Comparison of ENCODE assay signal across 11 cellular contexts in the genomic region with DNA sequence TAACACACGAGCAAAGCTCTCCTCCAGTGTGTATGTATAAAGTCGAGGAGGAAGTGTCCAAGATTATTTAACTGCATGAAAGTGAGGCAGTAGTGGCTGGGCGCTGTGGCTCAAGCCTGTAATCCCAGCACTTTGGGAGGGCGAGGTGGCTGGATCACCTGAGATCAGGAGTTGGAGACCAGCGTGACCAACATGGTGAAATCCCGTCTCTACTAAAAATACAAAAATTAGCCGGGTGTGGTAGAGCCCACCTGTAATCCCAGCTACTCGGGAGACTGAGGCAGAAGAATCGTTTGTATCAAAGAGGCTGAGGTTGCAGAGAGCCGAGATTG. TPM values are rescaled to one million over a fixed set of nuclear protein-coding genes. Genes with fewer than 3 reads are reported as not detected.
A peak's percentile ranks its signal among the peaks of the same experiment; 100 is the strongest.
DNase-seq lines count a peak whose midpoint lies in the region; ATAC-seq, FAIRE-seq and TF ChIP-seq lines count a peak whose summit lies in the region.
"Had no signal": no experiment of that assay in that cellular context is flagged by ENCODE, and none has a peak within 500 bp of the region (broad histone marks: within the 10 kb centered on the region; RNA-seq: fewer than 3 reads in every experiment).

No MANE protein-coding gene starts in this region.

- no peak for ATAC-seq in T-cell (replicated peaks in 1 of 4)
- ATAC-seq in stimulated activated memory B cell treated with anti-CD40 and anti-IgM and Interleukin-4, amounts not matched to agents 10 μg/mL and 1 μg/mL and 100 μg/mL, for 72 hours = no peak

- intact Hi-C loops in left ventricle myocardium inferior (cut with micrococcal nuclease) = loop anchor here (2.0 to 5.0 kb wide), 2 partner anchors 51 to 79 kb away; a partner anchor contains a TSS

- peaks cover 39% of the 10 kb centered on the region for H3K36me3 ChIP-seq in left ventricle myocardium inferior
- peaks cover 19% of the 10 kb centered on the region for H3K36me3 ChIP-seq in right atrium auricular region
- peaks cover 66% of the 10 kb centered on the region for H3K36me3 ChIP-seq in endodermal cell (ENCODE audit: control insufficient read depth, insufficient read depth, low read length)
- peaks cover 62% of the 10 kb centered on the region for H3K36me3 ChIP-seq in MG63
- H3K36me3 ChIP-seq in small intestine (ENCODE audit: control insufficient read depth in 2 of 2, insufficient read depth in 2 of 2, low read length in 2 of 2) = peaks cover 0 to 3% of the 10 kb centered on the region in 2 donors

- FAIRE-seq in small intestine (lab: Jason Lieb, UNC) = no peak
- FAIRE-seq: endometrium, G401.6, pancreas had no signal

- H3K27me3 ChIP-seq in left ventricle myocardium inferior (ENCODE audit: low read depth) (no peaks in the 10 kb centered on the region), right atrium auricular region (no peaks in the 10 kb centered on the region), endodermal cell (ENCODE audit: control insufficient read depth, insufficient read depth, low read length, poor library complexity, severe bottlenecking) (no peaks in the 10 kb centered on the region), MG63 (no peaks in the 10 kb centered on the region), small intestine (ENCODE audit: control insufficient read depth in 2 of 2, insufficient read depth in 2 of 2, low read length in 2 of 2) (no peaks in the 10 kb centered on the region)
- H3K27me3 ChIP-seq: pancreas had no signal

- H3K36me3 Mint-ChIP-seq in T-cell (peaks cover 24% of the 10 kb centered on the region), endodermal cell (ENCODE audit: low read depth) (peaks cover 67% of the 10 kb centered on the region)
- H3K36me3 Mint-ChIP-seq in stimulated activated memory B cell treated with anti-CD40 and anti-IgM and Interleukin-4, amounts not matched to agents 10 μg/mL and 1 μg/mL and 100 μg/mL, for 72 hours = peaks cover 23% of the 10 kb centered on the region

- peaks cover 16% of the 10 kb centered on the region for H3K9me3 ChIP-seq in left ventricle myocardium inferior (replicated peaks)
- H3K9me3 ChIP-seq in right atrium auricular region = peaks cover 0 to 3% of the 10 kb centered on the region in 2 donors
- peaks cover 52% of the 10 kb centered on the region for H3K9me3 ChIP-seq in endodermal cell (ENCODE audit: control insufficient read depth, low read length)
- peaks cover 41% of the 10 kb centered on the region for H3K9me3 ChIP-seq in MG63
- H3K9me3 ChIP-seq in small intestine (ENCODE audit: control insufficient read depth, low read depth) = no peaks in the 10 kb centered on the region
- H3K9me3 ChIP-seq: pancreas had no signal

- POLR2A ChIA-PET in T-cell (lab: Charles Lee) = no interaction called here

- CTCF ChIA-PET in T-cell (lab: Charles Lee) = interaction anchor here (0.6 to 2.2 kb wide), 9 partner anchors 14 to 344 kb away, joined by 3 to 19 read pairs (median 6); a partner anchor contains a TSS

- peak overlapping the region; percentile 91 to 93 (median 91) for H3K4me3 Mint-ChIP-seq in T-cell
- no peak overlapping the region for H3K4me3 Mint-ChIP-seq in endodermal cell
- peak overlapping the region; percentile 98 for H3K4me3 Mint-ChIP-seq in stimulated activated memory B cell treated with anti-CD40 and anti-IgM and Interleukin-4, amounts not matched to agents 10 μg/mL and 1 μg/mL and 100 μg/mL, for 72 hours

- H3K27ac Mint-ChIP-seq in T-cell (no peak overlapping the region), endodermal cell (no peak overlapping the region)
- no peak overlapping the region for H3K27ac Mint-ChIP-seq in stimulated activated memory B cell treated with anti-CD40 and anti-IgM and Interleukin-4, amounts not matched to agents 10 μg/mL and 1 μg/mL and 100 μg/mL, for 72 hours

- no peak for DNase-seq in left ventricle myocardium inferior
- no peak for DNase-seq in right atrium auricular region (ENCODE audit: low spot score)
- DNase-seq in T-cell = no peak
- DNase-seq in endodermal cell = no peak
- DNase-seq in MG63 = no peak
- no peak for DNase-seq in Ammon's horn (ENCODE audit: low spot score)
- no peak for DNase-seq in small intestine

- peaks cover 30% of the 10 kb centered on the region for H3K4me1 ChIP-seq in left ventricle myocardium inferior
- peaks cover 0 to 22% of the 10 kb centered on the region in 2 donors for H3K4me1 ChIP-seq in right atrium auricular region
- H3K4me1 ChIP-seq in endodermal cell (ENCODE audit: control insufficient read depth, insufficient read depth, low read length) = peaks cover 5% of the 10 kb centered on the region
- peaks cover 0 to 2% of the 10 kb centered on the region in 2 donors for H3K4me1 ChIP-seq in small intestine (ENCODE audit: control insufficient read depth in 2 of 2, insufficient read depth in 1 of 2, low read depth in 1 of 2, low read length in 1 of 2)

- H3K27me3 Mint-ChIP-seq in T-cell = no peaks in the 10 kb centered on the region
- H3K27me3 Mint-ChIP-seq in endodermal cell (ENCODE audit: insufficient read depth) = no peaks in the 10 kb centered on the region
- no peaks in the 10 kb centered on the region for H3K27me3 Mint-ChIP-seq in stimulated activated memory B cell treated with anti-CD40 and anti-IgM and Interleukin-4, amounts not matched to agents 10 μg/mL and 1 μg/mL and 100 μg/mL, for 72 hours

- WGBS in endodermal cell (ENCODE audit: insufficient coverage in 1 of 2, insufficient read length in 1 of 2), 2 experiments = 78 to 83% methylated on average over 9 to 10 of the region's 10 CpGs
- 49 to 58% (median 54%) methylated on average over 10 of the region's 10 CpGs for WGBS in small intestine, 3 donors

- H3K9ac ChIP-seq in endodermal cell (ENCODE audit: extremely low read depth, low read length, poor library complexity, severe bottlenecking) = no peak overlapping the region

- H3K4me3 ChIP-seq in left ventricle myocardium inferior (no peak overlapping the region), right atrium auricular region (no peak overlapping the region), endodermal cell (ENCODE audit: low read length) (no peak overlapping the region), MG63 (no peak overlapping the region), small intestine (ENCODE audit: low read depth in 1 of 2, low read length in 2 of 2) (no peak overlapping the region)

- H3K9me3 Mint-ChIP-seq in T-cell (peaks cover 0 to 14% (median 9%) of the 10 kb centered on the region in 3 donors), endodermal cell (peaks cover 74% of the 10 kb centered on the region)
- H3K9me3 Mint-ChIP-seq in stimulated activated memory B cell treated with anti-CD40 and anti-IgM and Interleukin-4, amounts not matched to agents 10 μg/mL and 1 μg/mL and 100 μg/mL, for 72 hours = peaks cover 11% of the 10 kb centered on the region

- H3K27ac ChIP-seq in left ventricle myocardium inferior (replicated peaks) = no peak overlapping the region
- no peak overlapping the region for H3K27ac ChIP-seq in right atrium auricular region
- no peak overlapping the region for H3K27ac ChIP-seq in endodermal cell (ENCODE audit: low read depth, low read length)
- no peak overlapping the region for H3K27ac ChIP-seq in small intestine (ENCODE audit: low read depth in 1 of 2, low read length in 1 of 2)

- H3K4me1 Mint-ChIP-seq in T-cell (peaks cover 36 to 37% (median 36%) of the 10 kb centered on the region in 3 donors), endodermal cell (peaks cover 8% of the 10 kb centered on the region)
- peaks cover 44% of the 10 kb centered on the region for H3K4me1 Mint-ChIP-seq in stimulated activated memory B cell treated with anti-CD40 and anti-IgM and Interleukin-4, amounts not matched to agents 10 μg/mL and 1 μg/mL and 100 μg/mL, for 72 hours

- TF ChIP-seq CTCF in left ventricle myocardium inferior (IDR thresholded peaks at IDR 0.05; ENCODE audit: borderline replicate concordance) (peak; percentile 35), right atrium auricular region (IDR thresholded peaks at IDR 0.05) (peak in 1 of 2 donors; percentile 4), endodermal cell (conservative IDR thresholded peaks at IDR 0.05) (peak; percentile 5)

RNA-seq across cellular contexts. Expression of a gene that starts 1.2 kb away (rescaled TPM):
- total RNA-seq in left ventricle myocardium inferior (2.2 TPM), right atrium auricular region (1 to 10 TPM in 1 of 2 donors, under 1 TPM in 1; 0.79 to 1.4 TPM), T-cell (1 to 10 TPM in 4 of 5 donors, not detected in 1; 2.2 to 8.8 (median 6.0) TPM), endodermal cell (10 to 100 TPM; 10.2 to 10.6 TPM)
- 8.0 TPM for polyA plus RNA-seq in endodermal cell (2013, experiment 1 of 2)
- 6.6 TPM for polyA plus RNA-seq in endodermal cell (2013, experiment 2 of 2)
- total RNA-seq in MG63 (2014; rRNA removed; shearing (Covaris generic); ENCODE audit: low replicate concordance) = 7.5 and 36.6 TPM in 2 replicates
- polyA plus RNA-seq in small intestine = 1 to 10 TPM; 2.4 to 4.2 (median 2.8) TPM

RNA-seq across cellular contexts. Expression of a gene that starts 15.2 kb away (rescaled TPM):
- 4.0 TPM for total RNA-seq in left ventricle myocardium inferior
- 1 to 10 TPM; 3.2 to 6.3 TPM for total RNA-seq in right atrium auricular region
- total RNA-seq in T-cell = 1 to 10 TPM; 1.2 to 3.5 (median 2.0) TPM
- 10 to 100 TPM; 30.2 to 40.0 TPM for total RNA-seq in endodermal cell
- polyA plus RNA-seq in endodermal cell (2013, experiment 1 of 2) = 8.7 TPM
- 10.4 TPM for polyA plus RNA-seq in endodermal cell (2013, experiment 2 of 2)
- total RNA-seq in MG63 (2014; rRNA removed; shearing (Covaris generic); ENCODE audit: low replicate concordance) = 5.3 and 12.4 TPM in 2 replicates
- polyA plus RNA-seq in small intestine = 1 to 10 TPM in 1 of 3 donors, not detected in 2; 1.3 TPM

RNA-seq across cellular contexts. Expression of a gene that starts 21.5 kb away (rescaled TPM):
- total RNA-seq in left ventricle myocardium inferior (5.6 TPM), right atrium auricular region (1 to 10 TPM; 3.2 to 3.6 TPM), T-cell (10 to 100 TPM; 20.2 to 39.3 (median 22.7) TPM), endodermal cell (10 to 100 TPM in 1 of 2 donors, 1 to 10 TPM in 1; 9.2 to 16.2 TPM)
- 7.4 TPM for polyA plus RNA-seq in endodermal cell (2013, experiment 1 of 2)
- polyA plus RNA-seq in endodermal cell (2013, experiment 2 of 2) = 8.5 TPM
- total RNA-seq in MG63 (2014; rRNA removed; shearing (Covaris generic); ENCODE audit: low replicate concordance) = 5.1 and 15.1 TPM in 2 replicates
- polyA plus RNA-seq in small intestine = 1 to 10 TPM; 2.7 to 3.3 (median 3.0) TPM
